Comparison of ENCODE assay signal across 24 cellular contexts in the genomic region with DNA sequence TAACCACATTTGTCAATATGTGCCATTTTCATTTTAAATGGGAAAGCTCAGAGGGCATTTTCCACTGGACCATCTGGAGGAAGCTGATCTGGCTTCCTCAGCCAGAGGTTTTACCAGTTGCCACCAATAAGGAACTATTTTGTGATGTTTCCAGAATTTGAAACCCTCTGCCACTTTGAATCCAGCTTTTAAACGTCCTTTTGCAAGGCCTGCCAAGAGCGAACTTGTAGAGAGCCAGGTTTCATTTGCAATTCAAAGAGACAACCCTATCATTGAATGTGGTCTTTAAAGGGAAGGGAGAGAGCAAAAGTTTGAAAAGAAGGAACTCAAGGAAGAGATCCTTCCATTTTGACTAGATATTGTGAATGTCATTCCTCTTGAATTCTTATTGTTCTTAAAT.
DNase-seq lines count a peak whose midpoint lies in the region; ATAC-seq and TF ChIP-seq lines count a peak whose summit lies in the region.
"Had no signal": no experiment of that assay in that cellular context is flagged by ENCODE, and none has a peak within 500 bp of the region (broad histone marks: within the 10 kb centered on the region; RNA-seq: fewer than 3 reads in every experiment).

No MANE protein-coding gene starts in this region.

- CTCF ChIA-PET in MCF 10A (lab: Yijun Ruan, JAX), result interaction anchor here (0.6 kb wide), 1 partner anchor 15 kb away, joined by 3 read pairs; no protein-coding TSS in a partner anchor

- H3K4me3 ChIP-seq in breast epithelium (no peak overlapping the region), iPS-20b (ENCODE audit: low read length) (peak overlapping the region; percentile 32; the same call in 1 of the 2 replicates), rectal smooth muscle tissue (ENCODE audit: low read length) (no peak overlapping the region), upper lobe of right lung (no peak overlapping the region)
- H3K4me3 ChIP-seq: ascending aorta, dorsolateral prefrontal cortex, lung, prostate gland, smooth muscle cell had no signal

- no peaks in the 10 kb centered on the region for H3K27me3 ChIP-seq in breast epithelium
- H3K27me3 ChIP-seq in iPS-20b (ENCODE audit: insufficient read depth, low read length), result no peaks in the 10 kb centered on the region
- no peaks in the 10 kb centered on the region for H3K27me3 ChIP-seq in rectal smooth muscle tissue (ENCODE audit: control insufficient read depth, insufficient read depth, low read length)
- no peaks in the 10 kb centered on the region for H3K27me3 ChIP-seq in upper lobe of right lung
- H3K27me3 ChIP-seq: ascending aorta, dorsolateral prefrontal cortex, neutrophil had no signal

- no peaks in the 10 kb centered on the region for H3K36me3 ChIP-seq in breast epithelium
- H3K36me3 ChIP-seq in iPS-20b (ENCODE audit: insufficient read depth, low read depth, low read length), result no peaks in the 10 kb centered on the region
- H3K36me3 ChIP-seq in rectal smooth muscle tissue (ENCODE audit: control insufficient read depth, insufficient read depth, low read length), result no peaks in the 10 kb centered on the region
- no peaks in the 10 kb centered on the region for H3K36me3 ChIP-seq in upper lobe of right lung
- H3K36me3 ChIP-seq: ascending aorta, neutrophil, prostate gland had no signal

- no peak overlapping the region for H3K4me3 Mint-ChIP-seq in MCF 10A (ENCODE audit: unreplicated experiment)
- H3K4me3 Mint-ChIP-seq in activated naive CD8-positive, alpha-beta T cell treated with anti-CD3 and anti-CD28 coated beads, Interleukin-2, amount 50 U/mL, for 24 hours, result no peak overlapping the region
- H3K4me3 Mint-ChIP-seq: activated naive CD8-positive, alpha-beta T cell; CD4-positive, CD25-positive, alpha-beta regulatory T cell had no signal

- TF ChIP-seq POLR2A in breast epithelium (IDR thresholded peaks at IDR 0.05), result no peak

- peaks cover 5% of the 10 kb centered on the region for H3K4me1 Mint-ChIP-seq in MCF 10A (ENCODE audit: insufficient read depth, unreplicated experiment)
- no peaks in the 10 kb centered on the region for H3K4me1 Mint-ChIP-seq in activated naive CD8-positive, alpha-beta T cell treated with anti-CD3 and anti-CD28 coated beads, Interleukin-2, amount 50 U/mL, for 24 hours
- H3K4me1 Mint-ChIP-seq: CD4-positive, CD25-positive, alpha-beta regulatory T cell had no signal

- POLR2A ChIA-PET in MCF 10A (lab: Yijun Ruan, JAX), result interaction anchor here (1.6 kb wide), 1 partner anchor 19 kb away, joined by 4 read pairs; no protein-coding TSS in a partner anchor

- no peaks in the 10 kb centered on the region for H3K4me1 ChIP-seq in breast epithelium
- H3K4me1 ChIP-seq in iPS-20b (ENCODE audit: insufficient read depth, low read length), result peaks cover 11% of the 10 kb centered on the region; the same call in 1 of the 2 replicates
- peaks cover 9% of the 10 kb centered on the region for H3K4me1 ChIP-seq in rectal smooth muscle tissue (ENCODE audit: control insufficient read depth, insufficient read depth, low read length)
- no peaks in the 10 kb centered on the region for H3K4me1 ChIP-seq in upper lobe of right lung
- H3K4me1 ChIP-seq: ascending aorta, prostate gland had no signal

- ATAC-seq in upper lobe of right lung, result no peak
- ATAC-seq in activated naive CD8-positive, alpha-beta T cell treated with anti-CD3 and anti-CD28 coated beads, Interleukin-2, amount 50 U/mL, for 24 hours, result no peak

- H3K9ac ChIP-seq in iPS-20b (ENCODE audit: low read depth, low read length) (peak overlapping the region; percentile 10; the same call in 1 of the 2 replicates), rectal smooth muscle tissue (ENCODE audit: low read length) (no peak overlapping the region)

- DNase-seq in breast epithelium (ENCODE audit: low spot score in 2 of 2) (no peak), MCF 10A (ENCODE audit: unreplicated experiment) (no peak), upper lobe of right lung (no peak), DMS79 (lab: John Stamatoyannopoulos, UW) (no peak)
- no peak for DNase-seq in stimulated activated CD4-positive, alpha-beta T cell treated with anti-CD3 and anti-CD28 coated beads, Interleukin-15, amount 100 ng/mL, for 24 hours
- no peak for DNase-seq in activated naive CD8-positive, alpha-beta T cell treated with anti-CD3 and anti-CD28 coated beads, Interleukin-2, amount 50 U/mL, for 24 hours
- DNase-seq: 8988T; activated CD4-positive, alpha-beta T cell treated with anti-CD3 and anti-CD28 coated beads for 4 hours; activated effector memory CD4-positive, alpha-beta T cell treated with Interleukin-2 at 50 U/mL for 16 hours; CD4-positive, CD25-positive, alpha-beta regulatory T cell; dorsolateral prefrontal cortex; NCI-H1436; NCI-H2081 treated with DMSO at 0.1 percent for 48 hours; NCI-H345; NCI-H774; SHP77 had no signal

- intact Hi-C loops in breast epithelium (cut with DNase I; ENCODE audit: low total_unique reads) (no loop called here), MCF 10A (cut with micrococcal nuclease) (no loop called here), upper lobe of right lung (cut with DNase I) (no loop called here)

- H3K9me3 ChIP-seq in breast epithelium (no peaks in the 10 kb centered on the region), iPS-20b (ENCODE audit: insufficient read depth, low read depth, low read length) (no peaks in the 10 kb centered on the region), upper lobe of right lung (no peaks in the 10 kb centered on the region)
- H3K9me3 ChIP-seq: ascending aorta, neutrophil, prostate gland had no signal

- no peak overlapping the region for H3K27ac Mint-ChIP-seq in MCF 10A (ENCODE audit: low read depth, unreplicated experiment)
- H3K27ac Mint-ChIP-seq in activated naive CD8-positive, alpha-beta T cell treated with anti-CD3 and anti-CD28 coated beads, Interleukin-2, amount 50 U/mL, for 24 hours, result no peak overlapping the region
- H3K27ac Mint-ChIP-seq: activated naive CD8-positive, alpha-beta T cell; CD4-positive, CD25-positive, alpha-beta regulatory T cell had no signal

- H3K36me3 Mint-ChIP-seq in MCF 10A (ENCODE audit: insufficient read depth, unreplicated experiment), result no peaks in the 10 kb centered on the region
- no peaks in the 10 kb centered on the region for H3K36me3 Mint-ChIP-seq in activated naive CD8-positive, alpha-beta T cell treated with anti-CD3 and anti-CD28 coated beads, Interleukin-2, amount 50 U/mL, for 24 hours (ENCODE audit: low read depth)
- H3K36me3 Mint-ChIP-seq: activated naive CD8-positive, alpha-beta T cell; CD4-positive, CD25-positive, alpha-beta regulatory T cell had no signal

- no TSS peak for BruUV-seq in MCF 10A (replicated peaks; lab: Mats Ljungman, UMichigan)

- H3K27me3 Mint-ChIP-seq in MCF 10A (ENCODE audit: insufficient read depth, unreplicated experiment), result no peaks in the 10 kb centered on the region
- H3K27me3 Mint-ChIP-seq in activated naive CD8-positive, alpha-beta T cell treated with anti-CD3 and anti-CD28 coated beads, Interleukin-2, amount 50 U/mL, for 24 hours, result no peaks in the 10 kb centered on the region
- H3K27me3 Mint-ChIP-seq: CD4-positive, CD25-positive, alpha-beta regulatory T cell had no signal

- TF ChIP-seq CTCF in breast epithelium (IDR thresholded peaks at IDR 0.05) (no peak), MCF 10A (IDR thresholded peaks at IDR 0.05; ENCODE audit: unreplicated experiment) (no peak), upper lobe of right lung (IDR thresholded peaks at IDR 0.05) (no peak)

- peak overlapping the region; percentile 79 to 85 for H3K27ac ChIP-seq in breast epithelium
- H3K27ac ChIP-seq in iPS-20b (ENCODE audit: low read length), result no peak overlapping the region
- H3K27ac ChIP-seq in rectal smooth muscle tissue (ENCODE audit: low read depth, low read length), result peak overlapping the region; percentile 76
- peak overlapping the region; percentile 28 for H3K27ac ChIP-seq in upper lobe of right lung
- H3K27ac ChIP-seq: ascending aorta, neutrophil, prostate gland had no signal

- no peaks in the 10 kb centered on the region for H3K9me3 Mint-ChIP-seq in MCF 10A (ENCODE audit: unreplicated experiment)
- H3K9me3 Mint-ChIP-seq in activated naive CD8-positive, alpha-beta T cell treated with anti-CD3 and anti-CD28 coated beads, Interleukin-2, amount 50 U/mL, for 24 hours, result no peaks in the 10 kb centered on the region
